Comparison of ENCODE assay signal across 8 cellular contexts in the genomic region with DNA sequence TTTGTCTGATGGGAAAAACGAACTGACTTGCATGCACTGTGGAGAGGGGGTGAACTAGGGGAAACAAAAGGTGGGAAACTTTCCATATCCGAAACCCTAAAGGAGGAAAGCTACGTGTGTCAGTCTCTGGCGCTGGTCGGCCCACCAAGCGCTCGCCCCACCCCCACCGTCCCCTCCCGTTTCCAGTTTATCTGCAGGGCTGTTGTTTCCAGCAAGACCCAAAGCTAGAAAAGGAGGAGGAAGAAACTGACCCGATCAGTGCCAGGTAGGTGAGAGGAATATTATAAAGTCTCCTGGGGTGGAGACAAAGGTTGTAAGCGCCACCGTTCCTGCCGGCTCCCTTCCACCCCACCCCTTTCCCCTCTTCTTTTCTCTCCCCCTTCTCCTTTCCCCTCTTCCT. TPM values are rescaled to one million over a fixed set of nuclear protein-coding genes. Genes with fewer than 3 reads are reported as not detected.
A peak's percentile ranks its signal among the peaks of the same experiment; 100 is the strongest.
DNase-seq lines count a peak whose midpoint lies in the region; ATAC-seq and TF ChIP-seq lines count a peak whose summit lies in the region.

No MANE protein-coding gene starts in this region.

- peaks cover 7% of the 10 kb centered on the region for H3K27me3 Mint-ChIP-seq in activated T-cell treated with anti-CD3 and anti-CD28 coated beads, Interleukin-2, amount 50 U/mL, for 4 hours (ENCODE audit: low read depth)
- H3K27me3 Mint-ChIP-seq in activated naive CD8-positive, alpha-beta T cell: peaks cover 2% of the 10 kb centered on the region

- peak overlapping the region; percentile 62 to 63 for H3K4me3 ChIP-seq in right atrium auricular region
- peak overlapping the region; percentile 60 to 66 (median 64) for H3K4me3 ChIP-seq in sigmoid colon

- H3K9me3 ChIP-seq in right atrium auricular region: no peaks in the 10 kb centered on the region
- H3K9me3 ChIP-seq in sigmoid colon: no peaks in the 10 kb centered on the region

- no peak overlapping the region for H3K27ac Mint-ChIP-seq in activated naive CD8-positive, alpha-beta T cell

- no peak for TF ChIP-seq EP300 in sigmoid colon (IDR thresholded peaks at IDR 0.05)

- H3K4me1 ChIP-seq in right atrium auricular region: no peaks in the 10 kb centered on the region
- H3K4me1 ChIP-seq in sigmoid colon: peaks cover 0 to 4% (median 0%) of the 10 kb centered on the region in 4 donors

- TF ChIP-seq CTCF in right atrium auricular region (IDR thresholded peaks at IDR 0.05) (no peak), sigmoid colon (IDR thresholded peaks at IDR 0.05) (no peak)

- H3K36me3 ChIP-seq in right atrium auricular region (no peaks in the 10 kb centered on the region), sigmoid colon (no peaks in the 10 kb centered on the region)

- peaks cover 4% of the 10 kb centered on the region for H3K4me1 Mint-ChIP-seq in activated T-cell treated with anti-CD3 and anti-CD28 coated beads, Interleukin-2, amount 50 U/mL, for 4 hours (ENCODE audit: low read depth)
- peaks cover 8% of the 10 kb centered on the region for H3K4me1 Mint-ChIP-seq in activated naive CD8-positive, alpha-beta T cell (ENCODE audit: low read depth)

- peak overlapping the region; percentile 89 to 90 for H3K27ac ChIP-seq in right atrium auricular region
- peak overlapping the region; percentile 79 to 89 (median 88) for H3K27ac ChIP-seq in sigmoid colon

- peak overlapping the region; percentile 83 for H3K4me3 Mint-ChIP-seq in activated T-cell treated with anti-CD3 and anti-CD28 coated beads, Interleukin-2, amount 50 U/mL, for 4 hours
- peak overlapping the region; percentile 91 for H3K4me3 Mint-ChIP-seq in activated naive CD8-positive, alpha-beta T cell

- TF ChIP-seq POLR2A in sigmoid colon (IDR thresholded peaks at IDR 0.05): no peak

- H3K36me3 Mint-ChIP-seq in activated T-cell treated with anti-CD3 and anti-CD28 coated beads, Interleukin-2, amount 50 U/mL, for 4 hours (ENCODE audit: insufficient read depth): no peaks in the 10 kb centered on the region
- no peaks in the 10 kb centered on the region for H3K36me3 Mint-ChIP-seq in activated naive CD8-positive, alpha-beta T cell

- WGBS in sigmoid colon, 2 donors: 2% methylated on average over 13 of the region's 13 CpGs

- intact Hi-C loops in sigmoid colon (cut with DNase I): loop anchor here (5.0 kb wide), 1 partner anchor 1940 kb away; no protein-coding TSS in a partner anchor

- H3K27me3 ChIP-seq in right atrium auricular region (no peaks in the 10 kb centered on the region), sigmoid colon (no peaks in the 10 kb centered on the region)

- no peaks in the 10 kb centered on the region for H3K9me3 Mint-ChIP-seq in activated T-cell treated with anti-CD3 and anti-CD28 coated beads, Interleukin-2, amount 50 U/mL, for 4 hours
- H3K9me3 Mint-ChIP-seq in activated naive CD8-positive, alpha-beta T cell (ENCODE audit: low read depth): no peaks in the 10 kb centered on the region

- DNase-seq in activated T-cell treated with anti-CD3 and anti-CD28 coated beads, Interleukin-2, amount 50 U/mL, for 4 hours: no peak
- no peak for DNase-seq in activated T-cell treated with anti-CD3 and anti-CD28 coated beads for 4 hours
- DNase-seq in right atrium auricular region (ENCODE audit: low spot score): no peak
- DNase-seq in sigmoid colon: no peak
- no peak for DNase-seq in NCI-H2171 (lab: John Stamatoyannopoulos, UW)

- ATAC-seq in activated T-cell treated with anti-CD3 and anti-CD28 coated beads, Interleukin-2, amount 50 U/mL, for 4 hours: peak in 1 of 2 donors; percentile 14
- no peak for ATAC-seq in HG03432 (IDR thresholded peaks at IDR 0.05; ENCODE audit: unreplicated experiment)
- no peak for ATAC-seq in HG02623 (IDR thresholded peaks at IDR 0.05; ENCODE audit: unreplicated experiment)

RNA-seq across cellular contexts. Expression of a gene that starts 0.6 kb away (rescaled TPM):
- 1 to 10 TPM; 1.3 to 2.6 (median 1.8) TPM for total RNA-seq in activated T-cell treated with anti-CD3 and anti-CD28 coated beads, Interleukin-2, amount 50 U/mL, for 4 hours
- total RNA-seq in right atrium auricular region: 10 to 100 TPM; 43.3 to 56.9 TPM
- 10 to 100 TPM; 58.9 to 81.1 (median 74.9) TPM for total RNA-seq in sigmoid colon
- polyA plus RNA-seq in sigmoid colon: 10 to 100 TPM; 52.4 to 93.7 (median 92.9) TPM

RNA-seq across cellular contexts. Expression of a gene that starts 19.4 kb away (rescaled TPM):
- total RNA-seq in activated T-cell treated with anti-CD3 and anti-CD28 coated beads, Interleukin-2, amount 50 U/mL, for 4 hours: 1 to 10 TPM; 6.8 to 9.1 (median 7.6) TPM
- total RNA-seq in right atrium auricular region (100 to 1,000 TPM; 201 to 229 TPM), sigmoid colon (100 to 1,000 TPM; 125 to 150 (median 135) TPM)
- polyA plus RNA-seq in sigmoid colon: 10 to 100 TPM; 39.1 to 77.5 (median 62.6) TPM

RNA-seq across cellular contexts. Expression of a gene that starts 26.9 kb away (rescaled TPM):
- not detected for total RNA-seq in activated T-cell treated with anti-CD3 and anti-CD28 coated beads, Interleukin-2, amount 50 U/mL, for 4 hours
- 1 to 10 TPM; 7.8 to 8.0 TPM for total RNA-seq in right atrium auricular region
- 10 to 100 TPM; 19.7 to 35.2 (median 32.4) TPM for total RNA-seq in sigmoid colon
- 1 to 10 TPM; 1.8 to 7.2 (median 5.1) TPM for polyA plus RNA-seq in sigmoid colon

RNA-seq across cellular contexts. Expression of a gene that starts 46.1 kb away (rescaled TPM):
- total RNA-seq in activated T-cell treated with anti-CD3 and anti-CD28 coated beads, Interleukin-2, amount 50 U/mL, for 4 hours: 10 to 100 TPM; 16.0 to 17.9 (median 16.5) TPM
- total RNA-seq in right atrium auricular region (10 to 100 TPM; 16.4 to 59.9 TPM), sigmoid colon (10 to 100 TPM in 3 of 4 donors, 1 to 10 TPM in 1; 2.2 to 24.6 (median 11.2) TPM)
- polyA plus RNA-seq in sigmoid colon: 10 to 100 TPM; 10.2 to 28.5 (median 16.8) TPM

Comparison
In these comparisons a context has a peak if more than half of its experiments do, and no peak if none do; other contexts are left out.
1. RNA of a gene that starts 0.6 kb away (total RNA-seq): 58.9 to 81.1 TPM in sigmoid colon and 43.3 to 56.9 TPM in right atrium auricular region; 1.3 to 2.6 TPM in activated T-cell treated with anti-CD3 and anti-CD28 coated beads, Interleukin-2, amount 50 U/mL, for 4 hours; every median in the first group is over 10 times any median in the second.
2. RNA of a gene that starts 19.4 kb away (total RNA-seq): 201 to 229 TPM in right atrium auricular region and 125 to 150 TPM in sigmoid colon; 6.8 to 9.1 TPM in activated T-cell treated with anti-CD3 and anti-CD28 coated beads, Interleukin-2, amount 50 U/mL, for 4 hours; every median in the first group is over 10 times any median in the second.
3. RNA of a gene that starts 26.9 kb away (total RNA-seq): 19.7 to 35.2 TPM in sigmoid colon and 7.8 to 8.0 TPM in right atrium auricular region; not detected in activated T-cell treated with anti-CD3 and anti-CD28 coated beads, Interleukin-2, amount 50 U/mL, for 4 hours; every median in the first group is over 4 times any median in the second.